In the genomic region with DNA sequence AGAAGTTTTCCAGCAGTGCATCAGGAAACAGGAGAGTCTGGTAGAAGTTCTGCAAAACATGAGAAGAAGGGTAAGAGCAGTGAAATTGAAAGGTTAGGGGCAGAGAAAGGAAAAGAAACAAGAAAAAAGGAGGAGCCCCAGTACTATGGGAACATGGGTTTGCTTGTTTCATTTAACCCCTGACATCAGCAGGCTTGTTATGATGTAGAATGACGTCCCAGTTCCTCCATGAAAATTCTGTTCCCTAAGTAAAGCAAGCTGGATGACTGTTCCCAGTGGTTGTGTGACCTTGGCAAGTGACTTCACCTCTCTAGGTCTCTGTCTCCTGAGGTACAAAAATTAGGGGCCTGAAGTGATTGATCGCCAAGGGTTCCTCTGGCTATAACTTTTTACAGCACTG, we compare ENCODE assay signal across 15 cellular contexts.
"Had no signal": no experiment of that assay in that cellular context is flagged by ENCODE, and none has a peak within 500 bp of the region (broad histone marks: within the 10 kb centered on the region; RNA-seq: fewer than 3 reads in every experiment).

No MANE protein-coding gene starts in this region.

- H3K9me3 ChIP-seq: esophagus squamous epithelium, ovary had no signal

- H3K9me3 Mint-ChIP-seq: activated naive CD4-positive, alpha-beta T cell treated with anti-CD3 and anti-CD28 coated beads for 36 hours; activated T-helper 2 cell treated with anti-CD3 and anti-CD28 coated beads, Interferon-gamma antibody, Interleukin-2, Interleukin-4, amounts not matched to agents 10 μg/mL and 5 μg/mL and 100 μg/mL, durations not matched to agents 14 hours and 24 hours and 36 hours; neural crest cell; type B pancreatic cell had no signal

- H3K4me3 ChIP-seq: esophagus squamous epithelium, ovary had no signal

- DNase-seq: activated CD4-positive, alpha-beta T cell treated with anti-CD3 and anti-CD28 coated beads, Interleukin-2, amount 50 U/mL, for 48 hours; activated CD4-positive, CD25-positive, alpha-beta regulatory T cell treated with anti-CD3 and anti-CD28 coated beads, Interleukin-2, amount 50 U/mL, for 72 hours; activated CD8-positive, alpha-beta memory T cell treated with anti-CD3 and anti-CD28 coated beads, Interleukin-2, amount 10 ng/mL, durations not matched to agents 7 days and 5 days; activated naive CD4-positive, alpha-beta T cell treated with anti-CD3 and anti-CD28 coated beads for 36 hours; activated T-cell treated with anti-CD3 and anti-CD28 coated beads, Interleukin-2, amount 50 U/mL, for 1 hour; esophagus squamous epithelium; foreskin fibroblast; ovary; stimulated activated CD4-positive, alpha-beta T cell treated with anti-CD3 and anti-CD28 coated beads, Interleukin-12 subunit alpha, Interleukin-12 subunit beta, amount 100 ng/mL, for 4 hours; stimulated activated CD4-positive, alpha-beta T cell treated with anti-CD3 and anti-CD28 coated beads, Interleukin-2, amount 100 ng/mL, for 24 hours; T-helper 1 cell had no signal

- H3K4me3 Mint-ChIP-seq: activated CD8-positive, alpha-beta memory T cell treated with anti-CD3 and anti-CD28 coated beads, Interleukin-2, amount 10 ng/mL, durations not matched to agents 7 days and 5 days; activated naive CD4-positive, alpha-beta T cell treated with anti-CD3 and anti-CD28 coated beads for 36 hours; neural crest cell; type B pancreatic cell had no signal

- H3K36me3 Mint-ChIP-seq: type B pancreatic cell had no signal

- ATAC-seq: activated CD8-positive, alpha-beta memory T cell treated with anti-CD3 and anti-CD28 coated beads, Interleukin-2, amount 10 ng/mL, durations not matched to agents 7 days and 5 days; SK-N-SH treated with all-trans-retinoic acid at 6 μM for 48 hours had no signal

- H3K36me3 ChIP-seq: esophagus squamous epithelium, ovary had no signal

- H3K27ac Mint-ChIP-seq: activated CD8-positive, alpha-beta memory T cell treated with anti-CD3 and anti-CD28 coated beads, Interleukin-2, amount 10 ng/mL, durations not matched to agents 7 days and 5 days; activated naive CD4-positive, alpha-beta T cell treated with anti-CD3 and anti-CD28 coated beads for 36 hours; activated T-helper 2 cell treated with anti-CD3 and anti-CD28 coated beads, Interferon-gamma antibody, Interleukin-2, Interleukin-4, amounts not matched to agents 10 μg/mL and 5 μg/mL and 100 μg/mL, durations not matched to agents 14 hours and 24 hours and 36 hours; type B pancreatic cell had no signal

- H3K27ac ChIP-seq: ovary had no signal

- H3K27me3 Mint-ChIP-seq: activated CD8-positive, alpha-beta memory T cell treated with anti-CD3 and anti-CD28 coated beads, Interleukin-2, amount 10 ng/mL, durations not matched to agents 7 days and 5 days; type B pancreatic cell had no signal

- H3K27me3 ChIP-seq: esophagus squamous epithelium, ovary had no signal
